38 cellular contexts compared by ENCODE assay signal in genomic region chr1:241698177-241698576, GRCh38. TPM values are rescaled to one million over a fixed set of nuclear protein-coding genes. Genes with fewer than 3 reads are reported as not detected.
"Had no signal": no experiment of that assay in that cellular context is flagged by ENCODE, and none has a peak within 500 bp of the region (broad histone marks: within the 10 kb centered on the region; RNA-seq: fewer than 3 reads in every experiment).

No MANE protein-coding gene starts in this region.

- H3K4me2 ChIP-seq: KMS-11 had no signal

- H3K9me3 ChIP-seq: MG63 had no signal

- DNase-seq: Karpas-422, Kasumi-1, MG63, MM.1S, MV-4-11, NCI-H1048, NCI-H1092, NCI-H1105, NCI-H1105 treated with DMSO at 0.1 percent for 48 hours, NCI-H1417, NCI-H1417 treated with DMSO at 0.1 percent for 48 hours, NCI-H1436, NCI-H1436 treated with DMSO at 0.1 percent for 48 hours, NCI-H146, NCI-H1694, NCI-H1694 treated with DMSO at 0.1 percent for 48 hours, NCI-H187, NCI-H187 treated with DMSO at 0.1 percent for 48 hours, NCI-H1930, NCI-H2029, NCI-H2029 treated with DMSO at 0.1 percent for 48 hours, NCI-H2081 treated with DMSO at 0.1 percent for 48 hours, NCI-H2107, NCI-H2171, NCI-H2171 treated with DMSO at 0.1 percent for 48 hours, NCI-H2227 treated with DMSO at 0.1 percent for 48 hours, NCI-H226, NCI-H345, NCI-H446, NCI-H446 treated with DMSO at 0.1 percent for 48 hours, NCI-H510A, NCI-H510A treated with DMSO at 0.1 percent for 48 hours, NCI-H524 had no signal

- H3K36me3 ChIP-seq: MG63 had no signal

- H3K9ac ChIP-seq: KMS-11 had no signal

- H3K27ac ChIP-seq: KMS-11 had no signal

- H3K27me3 ChIP-seq: MG63 had no signal

- H3K4me3 ChIP-seq: MG63 had no signal

RNA-seq across cellular contexts. Expression of gene WDR64, which starts 46.1 kb away (rescaled TPM):
- total RNA-seq: LHCN-M2, M059J, MCF 10A, NCI-H460 had no signal
